ENCODE assay signal across 1 cellular context in the genomic region with DNA sequence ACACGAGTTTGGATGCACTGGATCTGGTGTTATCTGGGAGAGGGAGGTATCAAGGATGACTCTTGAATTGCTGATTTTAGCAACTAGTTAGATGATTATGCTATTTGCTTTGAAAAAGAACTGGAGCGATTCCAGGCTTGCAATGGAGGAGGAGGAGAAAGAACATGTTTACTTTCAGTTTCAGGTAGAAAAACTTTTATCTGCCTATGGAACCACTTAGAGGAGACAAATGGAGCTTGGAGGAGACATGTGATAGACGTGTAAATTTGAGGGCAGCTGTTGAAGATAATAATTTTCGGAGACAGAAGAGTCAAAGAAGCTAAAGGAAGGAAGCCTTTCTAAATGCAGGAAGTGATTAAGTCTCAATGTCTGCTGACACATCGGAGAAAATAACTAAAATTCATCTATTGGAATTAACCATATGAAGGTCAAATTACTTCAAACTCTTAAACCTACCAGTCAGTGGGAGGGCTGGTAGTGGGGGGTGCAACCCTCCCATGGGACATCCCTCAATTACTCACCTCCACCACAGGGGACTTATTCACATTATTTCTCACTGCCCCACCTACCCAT.
TF ChIP-seq lines count a peak whose summit lies in the region.

No MANE protein-coding gene starts in this region.

TF ChIP-seq in WTC11, 78 proteins besides CTCF, POLR2A, EP300 and RAD21 (continued from another document):
- TF ChIP-seq, protein P1, sequence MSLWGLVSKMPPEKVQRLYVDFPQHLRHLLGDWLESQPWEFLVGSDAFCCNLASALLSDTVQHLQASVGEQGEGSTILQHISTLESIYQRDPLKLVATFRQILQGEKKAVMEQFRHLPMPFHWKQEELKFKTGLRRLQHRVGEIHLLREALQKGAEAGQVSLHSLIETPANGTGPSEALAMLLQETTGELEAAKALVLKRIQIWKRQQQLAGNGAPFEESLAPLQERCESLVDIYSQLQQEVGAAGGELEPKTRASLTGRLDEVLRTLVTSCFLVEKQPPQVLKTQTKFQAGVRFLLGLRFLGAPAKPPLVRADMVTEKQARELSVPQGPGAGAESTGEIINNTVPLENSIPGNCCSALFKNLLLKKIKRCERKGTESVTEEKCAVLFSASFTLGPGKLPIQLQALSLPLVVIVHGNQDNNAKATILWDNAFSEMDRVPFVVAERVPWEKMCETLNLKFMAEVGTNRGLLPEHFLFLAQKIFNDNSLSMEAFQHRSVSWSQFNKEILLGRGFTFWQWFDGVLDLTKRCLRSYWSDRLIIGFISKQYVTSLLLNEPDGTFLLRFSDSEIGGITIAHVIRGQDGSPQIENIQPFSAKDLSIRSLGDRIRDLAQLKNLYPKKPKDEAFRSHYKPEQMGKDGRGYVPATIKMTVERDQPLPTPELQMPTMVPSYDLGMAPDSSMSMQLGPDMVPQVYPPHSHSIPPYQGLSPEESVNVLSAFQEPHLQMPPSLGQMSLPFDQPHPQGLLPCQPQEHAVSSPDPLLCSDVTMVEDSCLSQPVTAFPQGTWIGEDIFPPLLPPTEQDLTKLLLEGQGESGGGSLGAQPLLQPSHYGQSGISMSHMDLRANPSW (CRISPR knock-in tag; conservative IDR thresholded peaks at IDR 0.05; ENCODE audit: low read depth) = no peak
- no peak for TF ChIP-seq PRRX2 (CRISPR knock-in tag; IDR thresholded peaks at IDR 0.05)
- TF ChIP-seq, protein P2, sequence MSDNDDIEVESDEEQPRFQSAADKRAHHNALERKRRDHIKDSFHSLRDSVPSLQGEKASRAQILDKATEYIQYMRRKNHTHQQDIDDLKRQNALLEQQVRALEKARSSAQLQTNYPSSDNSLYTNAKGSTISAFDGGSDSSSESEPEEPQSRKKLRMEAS (CRISPR knock-in tag; IDR thresholded peaks at IDR 0.05) = no peak
- TF ChIP-seq NR3C1 (CRISPR knock-in tag; conservative IDR thresholded peaks at IDR 0.05; ENCODE audit: low read depth) = no peak
- no peak for TF ChIP-seq ETV6 (CRISPR knock-in tag; IDR thresholded peaks at IDR 0.05)
- no peak for TF ChIP-seq ZNF317 (CRISPR knock-in tag; IDR thresholded peaks at IDR 0.05; ENCODE audit: borderline replicate concordance, low read depth)
- TF ChIP-seq FOXK1 (CRISPR knock-in tag; IDR thresholded peaks at IDR 0.05) = no peak
- no peak for TF ChIP-seq CBFB (CRISPR knock-in tag; IDR thresholded peaks at IDR 0.05; ENCODE audit: low read depth)
- no peak for TF ChIP-seq ZNF671 (CRISPR knock-in tag; IDR thresholded peaks at IDR 0.05)
